In genomic region chr12:91381309-91381804, GRCh38 we compare ENCODE assay signal across 8 cellular contexts.
DNase-seq lines count a peak whose midpoint lies in the region; TF ChIP-seq lines count a peak whose summit lies in the region.

No MANE protein-coding gene starts in this region.

- no CpG with 5 or more reads among the region's 11 CpGs for WGBS in trophoblast cell (ENCODE audit: extremely low coverage, insufficient coverage, insufficient read length)

- no peak overlapping the region for H3K9ac ChIP-seq in trophoblast cell (ENCODE audit: low read length)

- DNase-seq in NCI-H82 (lab: John Stamatoyannopoulos, UW): peak; percentile 50
- DNase-seq in NCI-H82 treated with DMSO at 0.1 percent for 48 hours (lab: John Stamatoyannopoulos, UW; ENCODE audit: unreplicated experiment): no peak
- peak; percentile 78 for DNase-seq in HCEC 1CT
- DNase-seq in NCI-H1436 (lab: John Stamatoyannopoulos, UW): peak; percentile 64
- peak in 56 of 58 donors; percentile 9 to 92 (median 70) for DNase-seq in anterior cingulate cortex (lab: John Stamatoyannopoulos, UW)
- peak; percentile 14 for DNase-seq in left ventricle myocardium inferior
- DNase-seq in trophoblast cell: peak in 1 of 2 donors; percentile 28
- no peak for DNase-seq in NCI-H2196 treated with DMSO at 0.1 percent for 48 hours (lab: John Stamatoyannopoulos, UW; ENCODE audit: unreplicated experiment)

- no peak for TF ChIP-seq CTCF in left ventricle myocardium inferior (IDR thresholded peaks at IDR 0.05; ENCODE audit: borderline replicate concordance)

- H3K79me1 ChIP-seq in trophoblast cell (ENCODE audit: low read length): peaks cover 7% of the 10 kb centered on the region

- no peak overlapping the region for H3K4ac ChIP-seq in trophoblast cell (ENCODE audit: low read depth, low read length)

- no peak overlapping the region for H2AK5ac ChIP-seq in trophoblast cell (ENCODE audit: low read length)

- H3K4me1 ChIP-seq in left ventricle myocardium inferior: no peaks in the 10 kb centered on the region
- no peaks in the 10 kb centered on the region for H3K4me1 ChIP-seq in trophoblast cell (ENCODE audit: control insufficient read depth in 1 of 2, insufficient read depth in 2 of 2, low read length in 2 of 2)

- no peak overlapping the region for H2BK5ac ChIP-seq in trophoblast cell (ENCODE audit: low read depth, low read length, poor library complexity)

- no peak overlapping the region for H3K14ac ChIP-seq in trophoblast cell (ENCODE audit: low read length)

- intact Hi-C loops in left ventricle myocardium inferior (cut with micrococcal nuclease): loop anchor here (5.0 to 10.0 kb wide), 3 partner anchors 753 to 1263 kb away; no protein-coding TSS in a partner anchor

- no peak overlapping the region for H4K91ac ChIP-seq in trophoblast cell (ENCODE audit: low read depth, low read length)

- H3K4me3 ChIP-seq in left ventricle myocardium inferior: peak overlapping the region; percentile 66
- no peak overlapping the region for H3K4me3 ChIP-seq in trophoblast cell (ENCODE audit: low read depth, low read length)

- H3K23ac ChIP-seq in trophoblast cell (ENCODE audit: low read length): no peak overlapping the region

- H3K4me2 ChIP-seq in trophoblast cell (ENCODE audit: low read length): peak overlapping the region; percentile 60

- peak overlapping the region; percentile 41 for H2BK120ac ChIP-seq in trophoblast cell (ENCODE audit: insufficient read depth, low read length, poor library complexity)

- no peak overlapping the region for H4K12ac ChIP-seq in trophoblast cell (ENCODE audit: low read depth, low read length)

- no peak overlapping the region for H3K18ac ChIP-seq in trophoblast cell (ENCODE audit: low read length)

- H3K27ac ChIP-seq in left ventricle myocardium inferior (replicated peaks) (peak overlapping the region; percentile 75), trophoblast cell (ENCODE audit: low read depth, low read length) (peak overlapping the region; percentile 83)

- no peak overlapping the region for H2BK12ac ChIP-seq in trophoblast cell (ENCODE audit: low read length)

- H3K79me2 ChIP-seq in trophoblast cell (ENCODE audit: control insufficient read depth, insufficient read depth, low read length, poor library complexity): no peaks in the 10 kb centered on the region

- H4K8ac ChIP-seq in trophoblast cell (ENCODE audit: low read depth, low read length): no peak overlapping the region

- no peak overlapping the region for H2AFZ ChIP-seq in trophoblast cell (ENCODE audit: insufficient read depth, low read length, poor library complexity)

- H3K36me3 ChIP-seq in left ventricle myocardium inferior (no peaks in the 10 kb centered on the region), trophoblast cell (ENCODE audit: control insufficient read depth in 1 of 2, insufficient read depth in 2 of 2, low read length in 2 of 2) (no peaks in the 10 kb centered on the region)

- H3K9me3 ChIP-seq in left ventricle myocardium inferior (replicated peaks): no peaks in the 10 kb centered on the region
- no peaks in the 10 kb centered on the region for H3K9me3 ChIP-seq in trophoblast cell (ENCODE audit: insufficient read depth, low read depth, low read length)

- no peaks in the 10 kb centered on the region for H3K27me3 ChIP-seq in left ventricle myocardium inferior (ENCODE audit: low read depth)
- H3K27me3 ChIP-seq in trophoblast cell (ENCODE audit: insufficient read depth, low read length): no peaks in the 10 kb centered on the region

Comparison
In these comparisons a context has a peak if more than half of its experiments do, and no peak if none do; other contexts are left out.
1. DNase-seq: peak in NCI-H82 (single experiment), HCEC 1CT (single experiment), NCI-H1436 (single experiment), anterior cingulate cortex (56 of 58) and left ventricle myocardium inferior (single experiment); none in NCI-H82 treated with DMSO at 0.1 percent for 48 hours (single experiment) and NCI-H2196 treated with DMSO at 0.1 percent for 48 hours (single experiment).